Comparison of ENCODE assay signal across 8 cellular contexts in the genomic region with DNA sequence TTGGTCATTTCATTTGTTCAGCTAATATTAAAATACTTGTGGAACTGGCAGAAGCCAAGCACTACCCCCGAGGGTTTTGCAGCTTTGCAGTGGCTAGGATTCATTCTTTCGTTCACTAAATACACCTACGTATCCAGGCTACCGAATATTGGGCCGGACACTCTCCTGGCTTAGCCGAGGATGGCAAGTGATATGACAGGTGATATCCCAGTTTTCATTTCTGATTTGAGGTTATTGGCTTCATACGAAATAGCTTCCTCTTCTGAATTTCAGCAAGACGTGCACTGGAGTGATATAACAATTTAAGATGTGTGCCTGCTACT. TPM values are rescaled to one million over a fixed set of nuclear protein-coding genes. Genes with fewer than 3 reads are reported as not detected.
A peak's percentile ranks its signal among the peaks of the same experiment; 100 is the strongest.
DNase-seq lines count a peak whose midpoint lies in the region; ATAC-seq, FAIRE-seq and TF ChIP-seq lines count a peak whose summit lies in the region.

No MANE protein-coding gene starts in this region.

- intact Hi-C loops in Right ventricle myocardium superior (cut with DNase I) (no loop called here), Right ventricle myocardium inferior (cut with DNase I) (loop anchor here (1.0 kb wide), 1 partner anchor 39 kb away; the partner anchor contains the start of gene BCLAF1), tibial artery (cut with DNase I; ENCODE audit: low total_unique reads) (loop anchor here (2.0 kb wide), 1 partner anchor 38 kb away; the partner anchor contains the start of gene BCLAF1)

- no peaks in the 10 kb centered on the region for H3K9me3 ChIP-seq in tibial artery

- no peak for FAIRE-seq in GM19239 (lab: Jason Lieb, UNC)

- peaks cover 37% of the 10 kb centered on the region for H3K4me1 Mint-ChIP-seq in activated naive CD8-positive, alpha-beta T cell treated with anti-CD3 and anti-CD28 coated beads, Interleukin-2, amount 10 ng/mL, durations not matched to agents 7 days and 5 days

- peak overlapping the region; percentile 56 to 57 for H3K4me3 ChIP-seq in tibial artery

- H3K4me1 ChIP-seq in tibial artery = peaks cover 0 to 15% (median 6%) of the 10 kb centered on the region in 4 donors

- H3K27ac Mint-ChIP-seq in activated naive CD8-positive, alpha-beta T cell treated with anti-CD3 and anti-CD28 coated beads, Interleukin-2, amount 10 ng/mL, durations not matched to agents 7 days and 5 days = peak overlapping the region; percentile 93

- no peaks in the 10 kb centered on the region for H3K9me3 Mint-ChIP-seq in activated naive CD8-positive, alpha-beta T cell treated with anti-CD3 and anti-CD28 coated beads, Interleukin-2, amount 10 ng/mL, durations not matched to agents 7 days and 5 days

- DNase-seq in Right ventricle myocardium superior = no peak
- DNase-seq in Right ventricle myocardium inferior (ENCODE audit: missing footprints) = no peak
- no peak for DNase-seq in activated naive CD8-positive, alpha-beta T cell treated with anti-CD3 and anti-CD28 coated beads, Interleukin-2, amount 10 ng/mL, durations not matched to agents 7 days and 5 days
- DNase-seq in left lobe of liver (ENCODE audit: low spot score) = no peak
- no peak for DNase-seq in tibial artery
- no peak for DNase-seq in GM19239 (ENCODE audit: insufficient read length, low spot score)
- no peak for DNase-seq in DMS 273 treated with DMSO at 0.1 percent for 48 hours (lab: John Stamatoyannopoulos, UW)

- ATAC-seq in Right ventricle myocardium superior (ENCODE audit: poor library complexity) = peak; percentile 11
- ATAC-seq in Right ventricle myocardium inferior = no peak
- ATAC-seq in HG03280 (IDR thresholded peaks at IDR 0.05; ENCODE audit: unreplicated experiment) = peak; percentile 1
- peak; percentile 4 for ATAC-seq in activated naive CD8-positive, alpha-beta T cell treated with anti-CD3 and anti-CD28 coated beads, Interleukin-2, amount 10 ng/mL, durations not matched to agents 7 days and 5 days (ENCODE audit: low read depth)
- peak; percentile 28 for ATAC-seq in left lobe of liver

- peak overlapping the region; percentile 94 for H3K4me3 Mint-ChIP-seq in activated naive CD8-positive, alpha-beta T cell treated with anti-CD3 and anti-CD28 coated beads, Interleukin-2, amount 10 ng/mL, durations not matched to agents 7 days and 5 days

- peaks cover 33% of the 10 kb centered on the region for H3K36me3 Mint-ChIP-seq in activated naive CD8-positive, alpha-beta T cell treated with anti-CD3 and anti-CD28 coated beads, Interleukin-2, amount 10 ng/mL, durations not matched to agents 7 days and 5 days

- POLR2A ChIA-PET in activated naive CD8-positive, alpha-beta T cell treated with anti-CD3 and anti-CD28 coated beads, Interleukin-2, amount 10 ng/mL, durations not matched to agents 7 days and 5 days (lab: Charles Lee) = interaction anchor here (0.7 to 6.4 kb wide), 7 partner anchors 10 to 395 kb away, joined by 3 to 123 read pairs (median 3); partner anchors contain the start of gene BCLAF1

- no peaks in the 10 kb centered on the region for H3K27me3 ChIP-seq in tibial artery

- H3K36me3 ChIP-seq in tibial artery = peaks cover 0 to 2% (median 0%) of the 10 kb centered on the region in 3 donors

- no peaks in the 10 kb centered on the region for H3K27me3 Mint-ChIP-seq in activated naive CD8-positive, alpha-beta T cell treated with anti-CD3 and anti-CD28 coated beads, Interleukin-2, amount 10 ng/mL, durations not matched to agents 7 days and 5 days

- H3K27ac ChIP-seq in tibial artery = peak overlapping the region; percentile 47 to 52

- TF ChIP-seq CTCF in tibial artery (IDR thresholded peaks at IDR 0.05) = no peak

RNA-seq across cellular contexts. Expression of gene MTFR2, which starts 0.5 kb away (rescaled TPM):
- total RNA-seq in Right ventricle myocardium superior (0.24 TPM), Right ventricle myocardium inferior (0.32 TPM), left lobe of liver (not detected)
- 10 to 100 TPM; 15.0 to 16.9 TPM for total RNA-seq in activated naive CD8-positive, alpha-beta T cell treated with anti-CD3 and anti-CD28 coated beads, Interleukin-2, amount 10 ng/mL, durations not matched to agents 7 days and 5 days

RNA-seq across cellular contexts. Expression of gene BCLAF1, which starts 39.0 kb away (rescaled TPM):
- total RNA-seq in Right ventricle myocardium superior = 59.5 TPM
- 61.0 TPM for total RNA-seq in Right ventricle myocardium inferior
- 100 to 1,000 TPM; 164 to 165 TPM for total RNA-seq in activated naive CD8-positive, alpha-beta T cell treated with anti-CD3 and anti-CD28 coated beads, Interleukin-2, amount 10 ng/mL, durations not matched to agents 7 days and 5 days
- 32.6 TPM for total RNA-seq in left lobe of liver

Comparison
In these comparisons a context has a peak if more than half of its experiments do, and no peak if none do; other contexts are left out.
1. RNA of gene MTFR2, which starts 0.5 kb away (total RNA-seq): 15.0 to 16.9 TPM in activated naive CD8-positive, alpha-beta T cell treated with anti-CD3 and anti-CD28 coated beads, Interleukin-2, amount 10 ng/mL, durations not matched to agents 7 days and 5 days; 0.32 TPM in Right ventricle myocardium inferior (single experiment), 0.24 TPM in Right ventricle myocardium superior (single experiment) and not detected in left lobe of liver (single experiment); every median in the first group is over 10 times any median in the second.